In genomic region chr1:183872406-183872805, GRCh38 we compare ENCODE assay signal across 13 cellular contexts.
DNase-seq lines count a peak whose midpoint lies in the region; ATAC-seq, FAIRE-seq and TF ChIP-seq lines count a peak whose summit lies in the region.
"Had no signal": no experiment of that assay in that cellular context is flagged by ENCODE, and none has a peak within 500 bp of the region (broad histone marks: within the 10 kb centered on the region; RNA-seq: fewer than 3 reads in every experiment).

No MANE protein-coding gene starts in this region.

- no peak overlapping the region for H3K4me2 ChIP-seq in Karpas-422 (ENCODE audit: low read depth, low read length, poor library complexity, severe bottlenecking)

- peak; percentile 52 for FAIRE-seq in GM19239 (lab: Jason Lieb, UNC)

- TF ChIP-seq POLR2A in spleen (IDR thresholded peaks at IDR 0.05), result no peak

- intact Hi-C loops in spleen (cut with DNase I; ENCODE audit: low total_unique reads), result no loop called here

- H3K27me3 ChIP-seq in spleen (replicated peaks in 1 of 7) (no peaks in the 10 kb centered on the region), Karpas-422 (ENCODE audit: low read length) (no peaks in the 10 kb centered on the region)
- H3K27me3 ChIP-seq: neural progenitor cell had no signal

- 30 to 45% (median 38%) methylated on average over 3 of the region's 3 CpGs for WGBS in spleen, 5 donors

- no peak for TF ChIP-seq CTCF in spleen (IDR thresholded peaks at IDR 0.05 in 8 of 11, conservative IDR thresholded peaks at IDR 0.05 in 3 of 11)

- H3K79me2 ChIP-seq in Karpas-422 (ENCODE audit: low read length), result no peaks in the 10 kb centered on the region

- H4K20me1 ChIP-seq in Karpas-422 (ENCODE audit: insufficient read depth, low read depth, low read length), result no peaks in the 10 kb centered on the region

- no peak for DNase-seq in GM19239 (ENCODE audit: insufficient read length, low spot score)
- DNase-seq in iris pigment epithelial cell (ENCODE audit: low read depth), result peak; percentile 70
- DNase-seq in spleen, result no peak
- no peak for DNase-seq in AG20443 (ENCODE audit: low spot score)
- DNase-seq in activated gamma-delta T cell treated with Interleukin-2 at 50 U/mL for 16 hours, result no peak
- no peak for DNase-seq in Karpas-422
- DNase-seq: activated CD4-positive, CD25-positive, alpha-beta regulatory T cell treated with anti-CD3 and anti-CD28 coated beads, Interleukin-2, amount 50 U/mL, for 72 hours; effector CD8-positive, alpha-beta T cell; NCI-H524 treated with DMSO at 0.1 percent for 48 hours; stimulated activated CD4-positive, alpha-beta T cell treated with anti-CD3 and anti-CD28 coated beads, Interleukin-4, amount 100 ng/mL, for 1 hour had no signal

- H3K27ac ChIP-seq in angular gyrus (ENCODE audit: low read depth, low read length) (peak overlapping the region; percentile 67), spleen (peak overlapping the region in 7 of 8 donors; percentile 45 to 81 (median 75)), Karpas-422 (ENCODE audit: low read length) (no peak overlapping the region)
- H3K27ac ChIP-seq: neural progenitor cell had no signal

- H3K4me1 ChIP-seq in spleen (peaks cover 24 to 83% (median 68%) of the 10 kb centered on the region in 6 donors), Karpas-422 (ENCODE audit: low read length) (no peaks in the 10 kb centered on the region)

- H3K9me3 ChIP-seq in spleen (no peaks in the 10 kb centered on the region), Karpas-422 (ENCODE audit: low read length) (no peaks in the 10 kb centered on the region)

- H2AFZ ChIP-seq in Karpas-422 (ENCODE audit: low read length), result no peak overlapping the region
- H2AFZ ChIP-seq: neural progenitor cell had no signal

- H3K36me3 ChIP-seq in spleen (peaks cover 0 to under 1% (median 0%) of the 10 kb centered on the region in 6 donors), Karpas-422 (ENCODE audit: insufficient read depth, low read length) (no peaks in the 10 kb centered on the region)
- H3K36me3 ChIP-seq: neural progenitor cell had no signal

- H3K9ac ChIP-seq in Karpas-422 (ENCODE audit: low read length), result no peak overlapping the region
- H3K9ac ChIP-seq: neural progenitor cell had no signal

- no peaks in the 10 kb centered on the region for H3K9me2 ChIP-seq in Karpas-422 (replicated peaks; ENCODE audit: insufficient read depth, low read length)

- H3K4me3 ChIP-seq in spleen, result no peak overlapping the region
- H3K4me3 ChIP-seq in Karpas-422 (ENCODE audit: low read length), result no peak overlapping the region
- H3K4me3 ChIP-seq: neural progenitor cell had no signal

- ATAC-seq in HG03354 (IDR thresholded peaks at IDR 0.05; ENCODE audit: poor library complexity, severe bottlenecking, unreplicated experiment), result no peak
